Comparison of ENCODE assay signal across 17 cellular contexts in the genomic region with DNA sequence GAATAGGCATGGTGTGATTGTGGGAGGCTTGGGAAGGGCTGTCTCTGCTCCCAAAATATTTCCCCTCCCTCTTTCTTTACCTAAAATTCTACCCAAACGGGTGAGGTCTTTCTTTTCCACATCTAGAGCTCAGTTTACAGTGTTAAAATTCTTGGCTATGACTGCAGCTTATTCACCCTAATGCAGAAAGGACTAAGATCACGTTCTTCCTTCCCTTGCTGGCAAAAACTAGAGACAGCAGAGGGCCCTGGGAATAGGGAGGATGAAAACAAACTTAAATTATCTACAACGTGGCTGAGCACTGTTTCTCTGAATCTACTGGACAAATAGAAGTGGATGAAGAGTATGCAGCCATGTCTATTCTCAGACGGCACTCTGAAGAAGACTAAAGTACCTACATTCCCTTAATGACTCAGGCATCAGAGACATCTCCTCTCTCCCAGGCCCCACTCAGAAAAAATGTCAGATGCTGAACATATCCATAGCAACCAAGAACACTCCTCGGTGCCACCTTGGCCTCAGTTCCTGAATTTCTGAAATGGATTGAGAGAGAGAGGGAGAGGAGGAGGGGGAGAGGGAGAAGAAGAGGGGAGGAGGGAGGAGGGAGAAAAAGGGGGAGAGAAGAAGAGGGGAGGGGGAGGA. TPM values are rescaled to one million over a fixed set of nuclear protein-coding genes. Genes with fewer than 3 reads are reported as not detected.
DNase-seq lines count a peak whose midpoint lies in the region; ATAC-seq, FAIRE-seq and TF ChIP-seq lines count a peak whose summit lies in the region.
"Had no signal": no experiment of that assay in that cellular context is flagged by ENCODE, and none has a peak within 500 bp of the region (broad histone marks: within the 10 kb centered on the region; RNA-seq: fewer than 3 reads in every experiment).

No MANE protein-coding gene starts in this region.

- FAIRE-seq in urothelium cell line (lab: Jason Lieb, UNC) = no peak
- FAIRE-seq: GM18507, islet of Langerhans had no signal

- DNase-seq in Ammon's horn (ENCODE audit: low spot score) (peak; percentile 20), NCI-H446 (lab: John Stamatoyannopoulos, UW) (peak; percentile 27 to 46), fibroblast of the aortic adventitia (ENCODE audit: low read depth) (peak; percentile 51), osteocyte (ENCODE audit: extremely low spot score, unreplicated experiment) (no peak), urothelium cell line (ENCODE audit: low spot score) (no peak), SKM-1 treated with dmso at 0.1 percent for 144 hours (lab: John Stamatoyannopoulos, UW; ENCODE audit: unreplicated experiment) (no peak), NCI-H2107 treated with DMSO at 0.1 percent for 48 hours (lab: John Stamatoyannopoulos, UW; ENCODE audit: unreplicated experiment) (no peak)
- no peak for DNase-seq in naive thymus-derived CD8-positive, alpha-beta T cell
- DNase-seq: activated CD4-positive, alpha-beta T cell treated with anti-CD3 and anti-CD28 coated beads for 48 hours; activated T-cell treated with anti-CD3 and anti-CD28 coated beads, Interleukin-2, amount 50 U/mL, for 48 hours; natural killer cell; NCI-H1930; SW 1271 had no signal

- ATAC-seq in naive thymus-derived CD8-positive, alpha-beta T cell = no peak
- ATAC-seq: natural killer cell; stimulated activated effector memory CD8-positive, alpha-beta T cell treated with anti-CD3 and anti-CD28 coated beads, Interleukin-12 subunit alpha, Interleukin-12 subunit beta, amount 100 ng/mL, for 72 hours had no signal

- H3K4me3 Mint-ChIP-seq in osteocyte (ENCODE audit: unreplicated experiment) = no peak overlapping the region
- H3K4me3 Mint-ChIP-seq in naive thymus-derived CD8-positive, alpha-beta T cell = no peak overlapping the region
- H3K4me3 Mint-ChIP-seq: natural killer cell; stimulated activated effector memory CD8-positive, alpha-beta T cell treated with anti-CD3 and anti-CD28 coated beads, Interleukin-12 subunit alpha, Interleukin-12 subunit beta, amount 100 ng/mL, for 72 hours had no signal

- H3K9me3 Mint-ChIP-seq in osteocyte (ENCODE audit: unreplicated experiment) = no peaks in the 10 kb centered on the region
- no peaks in the 10 kb centered on the region for H3K9me3 Mint-ChIP-seq in naive thymus-derived CD8-positive, alpha-beta T cell
- H3K9me3 Mint-ChIP-seq: natural killer cell; stimulated activated effector memory CD8-positive, alpha-beta T cell treated with anti-CD3 and anti-CD28 coated beads, Interleukin-12 subunit alpha, Interleukin-12 subunit beta, amount 100 ng/mL, for 72 hours had no signal

- peaks cover 3% of the 10 kb centered on the region for H3K27me3 Mint-ChIP-seq in osteocyte (ENCODE audit: unreplicated experiment)
- peaks cover 0 to 2% (median 0%) of the 10 kb centered on the region in 5 donors for H3K27me3 Mint-ChIP-seq in naive thymus-derived CD8-positive, alpha-beta T cell

- peaks cover 13% of the 10 kb centered on the region for H3K4me1 Mint-ChIP-seq in osteocyte (ENCODE audit: unreplicated experiment)
- H3K4me1 Mint-ChIP-seq in naive thymus-derived CD8-positive, alpha-beta T cell = no peaks in the 10 kb centered on the region
- H3K4me1 Mint-ChIP-seq: natural killer cell; stimulated activated effector memory CD8-positive, alpha-beta T cell treated with anti-CD3 and anti-CD28 coated beads, Interleukin-12 subunit alpha, Interleukin-12 subunit beta, amount 100 ng/mL, for 72 hours had no signal

- H3K27ac Mint-ChIP-seq in osteocyte (ENCODE audit: unreplicated experiment) = peak overlapping the region; percentile 12
- H3K27ac Mint-ChIP-seq in naive thymus-derived CD8-positive, alpha-beta T cell = no peak overlapping the region
- H3K27ac Mint-ChIP-seq: natural killer cell; stimulated activated effector memory CD8-positive, alpha-beta T cell treated with anti-CD3 and anti-CD28 coated beads, Interleukin-12 subunit alpha, Interleukin-12 subunit beta, amount 100 ng/mL, for 72 hours had no signal

- POLR2A ChIA-PET in naive thymus-derived CD8-positive, alpha-beta T cell (lab: Charles Lee) = no interaction called here

- H3K36me3 Mint-ChIP-seq in osteocyte (ENCODE audit: unreplicated experiment) = no peaks in the 10 kb centered on the region
- no peaks in the 10 kb centered on the region for H3K36me3 Mint-ChIP-seq in naive thymus-derived CD8-positive, alpha-beta T cell
- H3K36me3 Mint-ChIP-seq: natural killer cell; stimulated activated effector memory CD8-positive, alpha-beta T cell treated with anti-CD3 and anti-CD28 coated beads, Interleukin-12 subunit alpha, Interleukin-12 subunit beta, amount 100 ng/mL, for 72 hours had no signal

- TF ChIP-seq CTCF in fibroblast of the aortic adventitia (IDR thresholded peaks at IDR 0.05; ENCODE audit: insufficient read depth, low read length) (no peak), osteocyte (IDR thresholded peaks at IDR 0.05) (no peak)

- no peak overlapping the region for H3K4me3 ChIP-seq in fibroblast of the aortic adventitia (ENCODE audit: low read depth, low read length)

RNA-seq across cellular contexts. Expression of gene OVAAL, which starts 16.1 kb away (rescaled TPM):
- total RNA-seq in fibroblast of the aortic adventitia (ENCODE audit: low replicate concordance) = not detected in 2 replicates
- not detected in 2 replicates for total RNA-seq in osteocyte
- not detected for total RNA-seq in naive thymus-derived CD8-positive, alpha-beta T cell
- not detected for polyA plus RNA-seq in naive thymus-derived CD8-positive, alpha-beta T cell
- total RNA-seq: natural killer cell had no signal
- polyA plus RNA-seq: BJ had no signal

RNA-seq across cellular contexts. Expression of gene ACBD6, which starts 40.3 kb away (rescaled TPM):
- total RNA-seq in fibroblast of the aortic adventitia (ENCODE audit: low replicate concordance) = 53.6 and 54.0 TPM in 2 replicates
- 57.5 and 66.6 TPM in 2 replicates for total RNA-seq in osteocyte
- total RNA-seq in naive thymus-derived CD8-positive, alpha-beta T cell = 10 to 100 TPM; 57.1 to 63.6 TPM
- 10 to 100 TPM; 45.8 to 46.4 (median 46.4) TPM for polyA plus RNA-seq in naive thymus-derived CD8-positive, alpha-beta T cell

Comparison
In these comparisons a context has a peak if more than half of its experiments do, and no peak if none do; other contexts are left out.
1. DNase-seq: peak in Ammon's horn (single experiment), NCI-H446 (2 of 2) and fibroblast of the aortic adventitia (single experiment); none in osteocyte (single experiment), naive thymus-derived CD8-positive, alpha-beta T cell (0 of 10), urothelium cell line (single experiment), SKM-1 treated with dmso at 0.1 percent for 144 hours (single experiment) and NCI-H2107 treated with DMSO at 0.1 percent for 48 hours (single experiment).